19 cellular contexts compared by ENCODE assay signal in genomic region chr19:28667348-28667977, GRCh38.
"Had no signal": no experiment of that assay in that cellular context is flagged by ENCODE, and none has a peak within 500 bp of the region (broad histone marks: within the 10 kb centered on the region; RNA-seq: fewer than 3 reads in every experiment).

No MANE protein-coding gene starts in this region.

- H3K4me3 ChIP-seq: mucosa of descending colon, right atrium auricular region, sigmoid colon, skin epidermis, stomach, thoracic aorta, transverse colon had no signal

- H3K4me1 ChIP-seq: foreskin keratinocyte, right atrium auricular region, sigmoid colon, stomach, transverse colon had no signal

- H3K36me3 ChIP-seq: neutrophil, right atrium auricular region, sigmoid colon, stomach, thoracic aorta, transverse colon had no signal

- ATAC-seq: foreskin keratinocyte; left colon; left ventricle myocardium superior; mucosa of descending colon; naive thymus-derived CD8-positive, alpha-beta T cell; stimulated activated naive B cell treated with anti-CD40 and anti-IgM and Interleukin-4, amounts not matched to agents 10 μg/mL and 1 μg/mL and 100 μg/mL, for 72 hours had no signal

- H3K9me3 ChIP-seq: neutrophil, thoracic aorta had no signal

- H3K27me3 ChIP-seq: foreskin keratinocyte, neutrophil, right atrium auricular region, sigmoid colon, stomach, transverse colon had no signal

- DNase-seq: endodermal cell; erythroblast; kidney; left colon; left ventricle myocardium superior; mucosa of descending colon; naive thymus-derived CD8-positive, alpha-beta T cell; sigmoid colon; stimulated activated CD4-positive, alpha-beta T cell treated with anti-CD3 and anti-CD28 coated beads, Interleukin-2, amount 100 ng/mL, for 24 hours; stimulated activated CD4-positive, alpha-beta T cell treated with anti-CD3 and anti-CD28 coated beads, Interleukin-4, amount 100 ng/mL, for 4 hours; stimulated activated naive B cell treated with anti-CD40 and anti-IgM and Interleukin-4, amounts not matched to agents 10 μg/mL and 1 μg/mL and 100 μg/mL, for 72 hours; stomach; substantia nigra; transverse colon had no signal

- H3K27ac ChIP-seq: foreskin keratinocyte, neutrophil, right atrium auricular region, sigmoid colon, skin epidermis, stomach, thoracic aorta, transverse colon had no signal
